Comparison of ENCODE assay signal across 16 cellular contexts in genomic region chr16:10972108-10972955, GRCh38. TPM values are rescaled to one million over a fixed set of nuclear protein-coding genes. Genes with fewer than 3 reads are reported as not detected.
DNase-seq lines count a peak whose midpoint lies in the region; ATAC-seq and TF ChIP-seq lines count a peak whose summit lies in the region.
"Had no signal": no experiment of that assay in that cellular context is flagged by ENCODE, and none has a peak within 500 bp of the region (broad histone marks: within the 10 kb centered on the region; RNA-seq: fewer than 3 reads in every experiment).

No MANE protein-coding gene starts in this region.

- no peaks in the 10 kb centered on the region for H3K79me1 ChIP-seq in mesendoderm (ENCODE audit: low read length)

- peaks cover 31% of the 10 kb centered on the region for H3K4me1 Mint-ChIP-seq in HFFc6 (ENCODE audit: low read depth)
- peaks cover 24% of the 10 kb centered on the region for H3K4me1 Mint-ChIP-seq in activated T-helper 17 cell treated with anti-CD3 and anti-CD28 coated beads, Interleukin-2, amount 50 U/mL, for 72 hours

- peak overlapping the region; percentile 73 for H3K4ac ChIP-seq in mesendoderm (ENCODE audit: low read depth, low read length)

- H3K27ac Mint-ChIP-seq in HFFc6, result peak overlapping the region; percentile 56
- peak overlapping the region; percentile 35 for H3K27ac Mint-ChIP-seq in activated T-helper 17 cell treated with anti-CD3 and anti-CD28 coated beads, Interleukin-2, amount 50 U/mL, for 72 hours

- H4K5ac ChIP-seq in mesendoderm (ENCODE audit: low read length), result no peak overlapping the region

- no peak overlapping the region for H3K23ac ChIP-seq in mesendoderm (ENCODE audit: low read length)

- H3K27ac ChIP-seq in BLaER1 (no peak overlapping the region), mesendoderm (ENCODE audit: low read depth, low read length) (peak overlapping the region; percentile 13), upper lobe of right lung (no peak overlapping the region)
- H3K27ac ChIP-seq: HL-60, parathyroid adenoma, Peyer's patch had no signal

- peak overlapping the region; percentile 82 for H3K56ac ChIP-seq in mesendoderm (ENCODE audit: low read length)

- WGBS in mesendoderm (ENCODE audit: extremely low coverage, insufficient coverage, low lambda C conversion rate), result no CpG with 5 or more reads among the region's 4 CpGs

- peak overlapping the region; percentile 54 for H3K18ac ChIP-seq in mesendoderm (ENCODE audit: low read length)

- H4K20me1 ChIP-seq in BLaER1, result 0 out of 2 replicates have a peak, but pooled peaks cover 11% of the 10 kb centered on the region

- peak overlapping the region; percentile 86 for H2BK120ac ChIP-seq in mesendoderm (ENCODE audit: low read depth, low read length)

- H3K4me2 ChIP-seq in BLaER1 (no peak overlapping the region), mesendoderm (ENCODE audit: low read length) (no peak overlapping the region)

- H2BK5ac ChIP-seq in mesendoderm (ENCODE audit: low read length), result peak overlapping the region; percentile 44

- H3K9ac ChIP-seq in BLaER1 (peak overlapping the region; percentile 29; the same call in 1 of the 2 replicates), mesendoderm (ENCODE audit: low read length) (peak overlapping the region; percentile 58)
- H3K9ac ChIP-seq: parathyroid adenoma had no signal

- intact Hi-C loops in upper lobe of right lung (cut with DNase I), result loop anchor here (5.0 kb wide), 1 partner anchor 280 kb away; no protein-coding TSS in a partner anchor

- peak; percentile 20 for ATAC-seq in activated T-helper 17 cell treated with anti-CD3 and anti-CD28 coated beads, Interleukin-2, amount 50 U/mL, for 72 hours (replicated peaks)
- ATAC-seq in HG03565 (IDR thresholded peaks at IDR 0.05; ENCODE audit: unreplicated experiment), result no peak
- no peak for ATAC-seq in upper lobe of right lung

- TF ChIP-seq CTCF in HFFc6 (IDR thresholded peaks at IDR 0.05) (no peak), upper lobe of right lung (IDR thresholded peaks at IDR 0.05) (no peak)

- H3K79me2 ChIP-seq in mesendoderm (ENCODE audit: control insufficient read depth, insufficient read depth, low read length), result no peaks in the 10 kb centered on the region

- no peak for DNase-seq in HFFc6
- DNase-seq in mesendoderm, result no peak
- DNase-seq in upper lobe of right lung, result no peak
- DNase-seq in GF-D8 (lab: John Stamatoyannopoulos, UW), result no peak
- no peak for DNase-seq in H7
- DNase-seq: kidney had no signal

- no peak overlapping the region for H3K4me3 Mint-ChIP-seq in HFFc6
- peak overlapping the region; percentile 67 for H3K4me3 Mint-ChIP-seq in activated T-helper 17 cell treated with anti-CD3 and anti-CD28 coated beads, Interleukin-2, amount 50 U/mL, for 72 hours
- H3K4me3 Mint-ChIP-seq: H9 had no signal

- no peaks in the 10 kb centered on the region for H3K27me3 ChIP-seq in BLaER1
- no peaks in the 10 kb centered on the region for H3K27me3 ChIP-seq in mesendoderm (ENCODE audit: insufficient read depth, low read length, poor library complexity)
- no peaks in the 10 kb centered on the region for H3K27me3 ChIP-seq in upper lobe of right lung
- no peaks in the 10 kb centered on the region for H3K27me3 ChIP-seq in H7 (ENCODE audit: control insufficient read depth, insufficient read depth, low read length)
- H3K27me3 ChIP-seq: BE2C, gastroesophageal sphincter, Peyer's patch had no signal

- H3K4me1 ChIP-seq in BLaER1 (peaks cover 20% of the 10 kb centered on the region; the same call in 1 of the 2 replicates), mesendoderm (ENCODE audit: control insufficient read depth, low read depth, low read length) (peaks cover 6% of the 10 kb centered on the region), upper lobe of right lung (peaks cover 8% of the 10 kb centered on the region)
- H3K4me1 ChIP-seq: parathyroid adenoma, Peyer's patch had no signal

- H3K27me3 Mint-ChIP-seq in HFFc6 (ENCODE audit: insufficient read depth), result peaks cover 3% of the 10 kb centered on the region
- H3K27me3 Mint-ChIP-seq in activated T-helper 17 cell treated with anti-CD3 and anti-CD28 coated beads, Interleukin-2, amount 50 U/mL, for 72 hours, result no peaks in the 10 kb centered on the region

- no peak overlapping the region for H2AK5ac ChIP-seq in mesendoderm (ENCODE audit: low read length)

- no peak overlapping the region for H4K8ac ChIP-seq in mesendoderm (ENCODE audit: low read depth, low read length)

- H3K9me3 Mint-ChIP-seq in HFFc6, result no peaks in the 10 kb centered on the region
- H3K9me3 Mint-ChIP-seq in activated T-helper 17 cell treated with anti-CD3 and anti-CD28 coated beads, Interleukin-2, amount 50 U/mL, for 72 hours, result no peaks in the 10 kb centered on the region
- H3K9me3 Mint-ChIP-seq: H9 had no signal

- H3K36me3 ChIP-seq in BLaER1 (peaks cover 87% of the 10 kb centered on the region), mesendoderm (ENCODE audit: control insufficient read depth, insufficient read depth, low read length) (no peaks in the 10 kb centered on the region), upper lobe of right lung (peaks cover 44% of the 10 kb centered on the region), H7 (replicated peaks; ENCODE audit: control insufficient read depth, insufficient read depth, low read length) (peaks cover 1% of the 10 kb centered on the region; the same call in 1 of the 2 replicates)

- H3K9me3 ChIP-seq in BLaER1, result no peaks in the 10 kb centered on the region
- no peaks in the 10 kb centered on the region for H3K9me3 ChIP-seq in upper lobe of right lung
- H3K9me3 ChIP-seq: BE2C, gastroesophageal sphincter, mucosa of descending colon, Peyer's patch had no signal

- H3K4me3 ChIP-seq in BLaER1, result no peak overlapping the region
- H3K4me3 ChIP-seq in mesendoderm (ENCODE audit: low read length), result no peak overlapping the region
- no peak overlapping the region for H3K4me3 ChIP-seq in upper lobe of right lung
- no peak overlapping the region for H3K4me3 ChIP-seq in H7 (ENCODE audit: insufficient read depth, low read depth, low read length)
- H3K4me3 ChIP-seq: gastroesophageal sphincter, mucosa of descending colon, Peyer's patch had no signal

- H3K36me3 Mint-ChIP-seq in HFFc6 (ENCODE audit: low read depth), result no peaks in the 10 kb centered on the region; the same call in none of the 2 replicates
- peaks cover 81% of the 10 kb centered on the region for H3K36me3 Mint-ChIP-seq in activated T-helper 17 cell treated with anti-CD3 and anti-CD28 coated beads, Interleukin-2, amount 50 U/mL, for 72 hours (ENCODE audit: low read depth)

- H2BK15ac ChIP-seq in mesendoderm (replicated peaks; ENCODE audit: low read depth), result no peak overlapping the region

RNA-seq across cellular contexts. Expression of gene CLEC16A, which starts 28.0 kb away (rescaled TPM):
- 10 to 100 TPM; 19.4 to 23.2 (median 21.2) TPM for total RNA-seq in HFFc6 (2021; fragmentation: NEBNext Ultra II Directional; extraction: Animal tissue kit (Norgen Biotek cat#: 25700))
- total RNA-seq in activated T-helper 17 cell treated with anti-CD3 and anti-CD28 coated beads, Interleukin-2, amount 50 U/mL, for 72 hours, result 10 to 100 TPM; 24.3 to 24.8 TPM
- 13.1 TPM for polyA plus RNA-seq in mesendoderm (2013, experiment 1 of 2)
- 13.2 TPM for polyA plus RNA-seq in mesendoderm (2013, experiment 2 of 2)
- total RNA-seq in upper lobe of right lung, result 36.9 TPM
- total RNA-seq in H7 (2014; rRNA removed; shearing (Covaris generic)), result 12.0 and 15.1 TPM in 2 replicates

RNA-seq across cellular contexts. Expression of gene DEXI, which starts 30.1 kb away (rescaled TPM):
- total RNA-seq in HFFc6 (2021; fragmentation: NEBNext Ultra II Directional; extraction: Animal tissue kit (Norgen Biotek cat#: 25700)), result 10 to 100 TPM; 39.3 to 49.2 (median 44.3) TPM
- 10 to 100 TPM; 22.6 to 24.6 TPM for total RNA-seq in activated T-helper 17 cell treated with anti-CD3 and anti-CD28 coated beads, Interleukin-2, amount 50 U/mL, for 72 hours
- 19.9 TPM for polyA plus RNA-seq in mesendoderm (2013, experiment 1 of 2)
- polyA plus RNA-seq in mesendoderm (2013, experiment 2 of 2), result 18.6 TPM
- 36.3 TPM for total RNA-seq in upper lobe of right lung
- 55.9 and 63.1 TPM in 2 replicates for total RNA-seq in H7 (2014; rRNA removed; shearing (Covaris generic))
